Comparison of ENCODE assay signal across 11 cellular contexts in the genomic region with DNA sequence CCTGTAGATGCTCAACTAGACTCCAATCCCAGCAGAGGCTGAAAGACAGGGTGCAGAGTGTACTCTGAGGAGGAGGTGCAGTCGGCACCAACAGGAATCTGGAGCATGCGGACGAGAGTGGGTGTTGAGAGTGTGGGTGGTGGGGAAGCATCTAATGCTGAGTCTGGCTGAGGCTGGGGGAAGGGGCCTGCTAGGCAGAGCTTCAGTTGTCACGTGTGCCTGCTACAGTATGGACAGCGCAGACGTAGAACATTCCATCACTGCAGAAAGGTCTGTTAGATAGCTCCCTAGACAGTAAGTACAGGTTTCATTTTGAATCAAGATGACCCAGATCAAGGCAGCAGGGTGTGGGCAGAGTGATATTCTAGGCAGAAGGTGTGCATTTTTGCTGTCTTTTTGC.
DNase-seq lines count a peak whose midpoint lies in the region; ATAC-seq and TF ChIP-seq lines count a peak whose summit lies in the region.
"Had no signal": no experiment of that assay in that cellular context is flagged by ENCODE, and none has a peak within 500 bp of the region (broad histone marks: within the 10 kb centered on the region; RNA-seq: fewer than 3 reads in every experiment).

No MANE protein-coding gene starts in this region.

- TF ChIP-seq CTCF in GM12865 (IDR thresholded peaks at IDR 0.05; ENCODE audit: insufficient read depth, low read depth, low read length, missing control alignments), result no peak

- H3K27ac ChIP-seq in muscle layer of colon (ENCODE audit: low read depth, low read length), result peak overlapping the region; percentile 72

- peaks cover 57% of the 10 kb centered on the region for H3K4me1 ChIP-seq in muscle layer of colon (ENCODE audit: insufficient read depth, low read length)

- peak; percentile 63 for DNase-seq in GM12865 (ENCODE audit: low read depth)
- DNase-seq in DMS114 treated with DMSO at 0.1 percent for 48 hours (lab: John Stamatoyannopoulos, UW; ENCODE audit: unreplicated experiment), result no peak
- DNase-seq in medulla oblongata (ENCODE audit: extremely low spot score), result no peak
- DNase-seq in cerebellar nuclear complex (lab: John Stamatoyannopoulos, UW), result no peak
- no peak for DNase-seq in NCI-H1105 (lab: John Stamatoyannopoulos, UW)
- DNase-seq: Calu3, KG1, NCI-H446 had no signal

- no peaks in the 10 kb centered on the region for H3K27me3 ChIP-seq in muscle layer of colon (ENCODE audit: control insufficient read depth in 1 of 2, insufficient read depth in 2 of 2, low read length in 2 of 2)

- peak; percentile 35 for ATAC-seq in GM19463 (IDR thresholded peaks at IDR 0.05; ENCODE audit: unreplicated experiment)
- ATAC-seq in HG03575 (IDR thresholded peaks at IDR 0.05; ENCODE audit: extremely low read depth, insufficient number of reproducible peaks, low FRiP score, unreplicated experiment), result peak; percentile 56

- H3K36me3 ChIP-seq in muscle layer of colon (ENCODE audit: insufficient read depth, low read length), result peaks cover 24% of the 10 kb centered on the region

- no peaks in the 10 kb centered on the region for H3K9me3 ChIP-seq in muscle layer of colon (ENCODE audit: low read length)

- H3K9ac ChIP-seq in muscle layer of colon (ENCODE audit: low read length), result no peak overlapping the region

- H3K4me3 ChIP-seq in GM12865 (ENCODE audit: low read depth, low read length), result no peak overlapping the region
- no peak overlapping the region for H3K4me3 ChIP-seq in muscle layer of colon (ENCODE audit: low read depth in 1 of 2, low read length in 2 of 2)
